ENCODE assay signal across 21 cellular contexts in genomic region chr20:731891-732560, GRCh38. TPM values are rescaled to one million over a fixed set of nuclear protein-coding genes. Genes with fewer than 3 reads are reported as not detected.
DNase-seq lines count a peak whose midpoint lies in the region; ATAC-seq, FAIRE-seq and TF ChIP-seq lines count a peak whose summit lies in the region.
"Had no signal": no experiment of that assay in that cellular context is flagged by ENCODE, and none has a peak within 500 bp of the region (broad histone marks: within the 10 kb centered on the region; RNA-seq: fewer than 3 reads in every experiment).

No MANE protein-coding gene starts in this region.

- no peak overlapping the region for H2BK12ac ChIP-seq in mesenchymal stem cell (ENCODE audit: low read length in 2 of 2)

- no peak overlapping the region for H2AK5ac ChIP-seq in mesenchymal stem cell (ENCODE audit: low read length, severe bottlenecking)

- no peak overlapping the region for H4K8ac ChIP-seq in mesenchymal stem cell (ENCODE audit: low read length)

- intact Hi-C loops in left cardiac atrium (cut with DNase I): loop anchor here in 1 of 2 donors (10.0 kb wide), 1 partner anchor 377 kb away; no protein-coding TSS in a partner anchor

- H3K18ac ChIP-seq in mesenchymal stem cell (ENCODE audit: low read depth in 1 of 2, low read length in 2 of 2): no peak overlapping the region

- H3K79me1 ChIP-seq in mesenchymal stem cell (replicated peaks; ENCODE audit: low read length, poor library complexity, severe bottlenecking): no peaks in the 10 kb centered on the region

- DNase-seq in HTR-8/SVneo (ENCODE audit: insufficient read length, low spot score): no peak
- peak; percentile 10 for DNase-seq in fibroblast of mammary gland (ENCODE audit: low read depth)
- DNase-seq in mesenchymal stem cell: no peak
- DNase-seq in type B pancreatic cell (ENCODE audit: extremely low spot score, unreplicated experiment): no peak
- DNase-seq in cerebellum (ENCODE audit: low spot score): no peak
- DNase-seq in substantia nigra (lab: John Stamatoyannopoulos, UW): no peak
- no peak for DNase-seq in left cardiac atrium
- DNase-seq: BE2C; CD4-positive, alpha-beta memory T cell; DMS153; DMS79 treated with DMSO at 0.1 percent for 48 hours; EL; IMR-90 had no signal

- 72% methylated on average over 8 of the region's 8 CpGs for WGBS in mesenchymal stem cell

- H2BK15ac ChIP-seq in mesenchymal stem cell (ENCODE audit: low read depth, poor library complexity, severe bottlenecking): no peak overlapping the region

- no peak overlapping the region for H2BK5ac ChIP-seq in mesenchymal stem cell (ENCODE audit: low read depth, low read length, poor library complexity, severe bottlenecking)

- no peaks in the 10 kb centered on the region for H3K9me3 Mint-ChIP-seq in type B pancreatic cell

- no peak for TF ChIP-seq CTCF in fibroblast of mammary gland (conservative IDR thresholded peaks at IDR 0.05; ENCODE audit: control insufficient read depth, insufficient read depth, low read depth, low read length)
- no peak for TF ChIP-seq CTCF in type B pancreatic cell (conservative IDR thresholded peaks at IDR 0.05)

- H3K4me3 ChIP-seq in fibroblast of mammary gland (ENCODE audit: control insufficient read depth, low read depth, low read length) (no peak overlapping the region), mesenchymal stem cell (ENCODE audit: insufficient read depth in 1 of 2, low read depth in 1 of 2, low read length in 2 of 2) (no peak overlapping the region)

- H3K36me3 Mint-ChIP-seq in type B pancreatic cell: no peaks in the 10 kb centered on the region
- H3K36me3 Mint-ChIP-seq: CD4-positive, alpha-beta memory T cell had no signal

- no peak overlapping the region for H4K91ac ChIP-seq in mesenchymal stem cell (ENCODE audit: low read length)

- H3K4me2 ChIP-seq in mesenchymal stem cell (ENCODE audit: low read length, poor library complexity, severe bottlenecking): no peak overlapping the region

- peak overlapping the region; percentile 3 for H3K4me3 Mint-ChIP-seq in type B pancreatic cell
- H3K4me3 Mint-ChIP-seq: CD4-positive, alpha-beta memory T cell had no signal

- peaks cover 37 to 59% of the 10 kb centered on the region in 2 experiments for H3K27me3 ChIP-seq in mesenchymal stem cell (ENCODE audit: control insufficient read depth in 1 of 2, insufficient read depth in 1 of 2, low read length in 2 of 2)
- H3K27me3 ChIP-seq: BE2C had no signal

- H3K4ac ChIP-seq in mesenchymal stem cell (ENCODE audit: low read depth in 1 of 2, low read length in 2 of 2): no peak overlapping the region

- H3K4me1 ChIP-seq in mesenchymal stem cell (ENCODE audit: control insufficient read depth, insufficient read depth, low read depth, low read length): peaks cover 9% of the 10 kb centered on the region
- H3K4me1 ChIP-seq: BE2C had no signal

- H3K14ac ChIP-seq in mesenchymal stem cell (ENCODE audit: low read length in 2 of 2): no peak overlapping the region

- peaks cover 8% of the 10 kb centered on the region for H3K4me1 Mint-ChIP-seq in type B pancreatic cell (ENCODE audit: unreplicated experiment)

- H3K9me3 ChIP-seq in mesenchymal stem cell (ENCODE audit: control insufficient read depth, low read length): peaks cover 3% of the 10 kb centered on the region
- H3K9me3 ChIP-seq: BE2C had no signal

- H3K36me3 ChIP-seq in mesenchymal stem cell (ENCODE audit: control insufficient read depth in 1 of 2, insufficient read depth in 2 of 2, low read depth in 1 of 2, low read length in 2 of 2): no peaks in the 10 kb centered on the region
- H3K36me3 ChIP-seq: BE2C had no signal

- H3K27ac ChIP-seq in mesenchymal stem cell (ENCODE audit: low read length, poor library complexity, severe bottlenecking): no peak overlapping the region
- no peak overlapping the region for H3K27ac ChIP-seq in substantia nigra (ENCODE audit: low read depth, low read length, poor library complexity, severe bottlenecking)
- H3K27ac ChIP-seq: C4-2B had no signal

- ATAC-seq in left cardiac atrium: no peak
- ATAC-seq: HCT116 had no signal

- peak; percentile 16 for FAIRE-seq in HTR-8/SVneo (lab: Jason Lieb, UNC)
- FAIRE-seq: A204.1, D721Med, G401.6, GM12891, GM19239, H54 had no signal

- peak overlapping the region; percentile 21 for H3K27ac Mint-ChIP-seq in type B pancreatic cell
- H3K27ac Mint-ChIP-seq: CD4-positive, alpha-beta memory T cell had no signal

- no peak overlapping the region for H2AFZ ChIP-seq in mesenchymal stem cell (ENCODE audit: low read depth, low read length)

- no peak overlapping the region for H2BK120ac ChIP-seq in mesenchymal stem cell (ENCODE audit: low read depth, low read length)

- peaks cover 25% of the 10 kb centered on the region for H3K27me3 Mint-ChIP-seq in type B pancreatic cell

- peak overlapping the region; percentile 21 for H3K9ac ChIP-seq in mesenchymal stem cell (ENCODE audit: low read length)

- no peak overlapping the region for H3K23ac ChIP-seq in mesenchymal stem cell (ENCODE audit: low read length in 2 of 2)

RNA-seq across cellular contexts. Expression of gene SLC52A3, which starts 36.3 kb away (rescaled TPM):
- polyA plus RNA-seq in mesenchymal stem cell (2013, experiment 1 of 2): not detected
- polyA plus RNA-seq in mesenchymal stem cell (2013, experiment 2 of 2): not detected
- total RNA-seq in type B pancreatic cell (ENCODE audit: low replicate concordance) (1.3 and 2.1 TPM in 2 replicates), cerebellum (0.36 TPM), left cardiac atrium (1 to 10 TPM; 1.7 to 3.6 TPM)
- total RNA-seq: CD4-positive, alpha-beta memory T cell; IMR-90 had no signal
- polyA plus RNA-seq: CD4-positive, alpha-beta memory T cell; IMR-90 had no signal

RNA-seq across cellular contexts. Expression of gene SCRT2, which starts 56.4 kb away (rescaled TPM):
- polyA plus RNA-seq in mesenchymal stem cell (2013, experiment 1 of 2): not detected
- not detected for polyA plus RNA-seq in mesenchymal stem cell (2013, experiment 2 of 2)
- total RNA-seq in type B pancreatic cell (ENCODE audit: low replicate concordance): 0.36 TPM in 1 of 2 replicates, not detected in the other
- total RNA-seq in cerebellum: 2.9 TPM
- total RNA-seq in left cardiac atrium: not detected
- total RNA-seq: CD4-positive, alpha-beta memory T cell; IMR-90 had no signal
- polyA plus RNA-seq: CD4-positive, alpha-beta memory T cell; IMR-90 had no signal
